Comparison of ENCODE assay signal across 9 cellular contexts in the genomic region with DNA sequence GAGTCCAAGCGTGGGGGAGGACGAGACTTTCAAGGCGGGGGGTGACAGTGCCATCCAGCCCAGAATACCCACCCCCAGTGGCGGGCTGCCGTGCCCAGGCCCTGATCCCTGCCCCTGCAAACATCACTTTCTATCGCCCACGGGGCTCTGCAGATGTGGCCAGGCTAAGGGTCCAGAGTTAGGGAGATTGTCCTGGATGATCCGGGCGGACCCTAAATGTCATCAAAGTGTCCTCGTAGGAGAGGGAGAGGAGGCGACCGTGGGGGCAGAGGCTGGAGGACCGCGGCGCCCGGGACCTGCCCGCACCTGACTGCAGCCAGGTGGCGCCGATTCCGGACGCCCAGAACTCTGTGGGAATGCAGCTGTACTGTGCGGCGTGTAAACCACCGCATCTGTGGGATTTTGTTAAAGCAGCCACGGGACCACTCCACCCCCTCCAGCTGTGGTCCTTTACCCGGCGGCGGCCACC. TPM values are rescaled to one million over a fixed set of nuclear protein-coding genes. Genes with fewer than 3 reads are reported as not detected.
DNase-seq lines count a peak whose midpoint lies in the region; ATAC-seq, FAIRE-seq and TF ChIP-seq lines count a peak whose summit lies in the region.
"Had no signal": no experiment of that assay in that cellular context is flagged by ENCODE, and none has a peak within 500 bp of the region (broad histone marks: within the 10 kb centered on the region; RNA-seq: fewer than 3 reads in every experiment).

No MANE protein-coding gene starts in this region.

- peak overlapping the region; percentile 87 for H3K4me2 ChIP-seq in GM12878 (ENCODE audit: control insufficient read depth, insufficient read depth)

- no peak for TF ChIP-seq POLR2A in GM12878 (IDR thresholded peaks at IDR 0.05; ENCODE audit: low read depth, low read length)
- no peak for TF ChIP-seq POLR2A in thyroid gland (IDR thresholded peaks at IDR 0.05)

- H3K36me3 ChIP-seq in GM12878 (ENCODE audit: control insufficient read depth in 2 of 2, insufficient read depth in 2 of 2, low read length in 1 of 2) (no peaks in the 10 kb centered on the region), liver (ENCODE audit: control insufficient read depth in 4 of 4, insufficient read depth in 3 of 4, low read depth in 1 of 4, low read length in 3 of 4) (no peaks in the 10 kb centered on the region), thyroid gland (no peaks in the 10 kb centered on the region)

- H3K9me3 ChIP-seq in GM12878 (replicated peaks; ENCODE audit: control insufficient read depth, insufficient read depth, low read length) (no peaks in the 10 kb centered on the region), liver (ENCODE audit: control insufficient read depth in 4 of 4, low read length in 3 of 4) (no peaks in the 10 kb centered on the region), thyroid gland (no peaks in the 10 kb centered on the region)

- in situ Hi-C loops in GM12878 (cut with MboI): no loop called here

- intact Hi-C loops in GM12878 (cut with micrococcal nuclease; ENCODE audit: unreplicated experiment) (loop anchor here (5.0 kb wide), 1 partner anchor 34 kb away; a partner anchor contains a TSS), thyroid gland (cut with DNase I) (no loop called here)

- ATAC-seq in GM12878: peak; percentile 22

- no peak for TF ChIP-seq EP300 in GM12878 (IDR thresholded peaks at IDR 0.05; ENCODE audit: borderline replicate concordance in 1 of 2, control insufficient read depth in 1 of 2, low read depth in 2 of 2, low read length in 2 of 2)

- RAD21 ChIA-PET in GM12878 (lab: Charles Lee; ENCODE audit: unreplicated experiment): interaction anchor here (1.3 kb wide), 1 partner anchor 144 kb away, joined by 3 read pairs; no protein-coding TSS in a partner anchor

- FAIRE-seq in GM12878 (lab: Jason Lieb, UNC): no peak
- FAIRE-seq: A204.1 had no signal

- H3K79me2 ChIP-seq in GM12878 (ENCODE audit: control insufficient read depth, insufficient read depth, low read length): no peaks in the 10 kb centered on the region

- DNase-seq in DMS 273 (lab: John Stamatoyannopoulos, UW; ENCODE audit: unreplicated experiment) (peak; percentile 24), DMS 273 treated with DMSO at 0.1 percent for 48 hours (lab: John Stamatoyannopoulos, UW) (no peak), HK-2 (ENCODE audit: unreplicated experiment) (peak; percentile 14), GM12878 (ENCODE audit: low read depth, low spot score) (no peak), thyroid gland (peak; percentile 51 to 55), NCI-H446 (lab: John Stamatoyannopoulos, UW) (no peak), AG08395 (ENCODE audit: low spot score) (no peak)

- POLR2A ChIA-PET in GM12878 (lab: Charles Lee): no interaction called here

- H3K9ac ChIP-seq in GM12878 (ENCODE audit: control insufficient read depth, insufficient read depth, low read length): no peak overlapping the region
- peak overlapping the region; percentile 30 to 64 for H3K9ac ChIP-seq in liver (ENCODE audit: low read depth in 1 of 2, low read length in 2 of 2)

- H3K4me3 ChIP-seq in GM12878: peak overlapping the region; percentile 69; the same call in 1 of the 2 replicates
- H3K4me3 ChIP-seq in liver (ENCODE audit: low read depth in 1 of 3, low read length in 3 of 3): peak overlapping the region; percentile 41 to 72 (median 65)
- peak overlapping the region; percentile 35 to 48 (median 45) for H3K4me3 ChIP-seq in thyroid gland (replicated peaks in 1 of 3)

- CTCF ChIA-PET in GM12878 (lab: Yijun Ruan, JAX): interaction anchor here (1.9 kb wide), 1 partner anchor 143 kb away, joined by 10 read pairs; no protein-coding TSS in a partner anchor

- H3K27ac ChIP-seq in GM12878 (ENCODE audit: control insufficient read depth, insufficient read depth) (no peak overlapping the region), liver (ENCODE audit: low read depth in 1 of 2, low read length in 2 of 2) (peak overlapping the region; percentile 79 to 88), thyroid gland (peak overlapping the region; percentile 61 to 89 (median 75))

- H3K4me1 ChIP-seq in GM12878 (ENCODE audit: control insufficient read depth, insufficient read depth, low read length) (no peaks in the 10 kb centered on the region), liver (ENCODE audit: control insufficient read depth in 4 of 4, insufficient read depth in 4 of 4, low read length in 3 of 4) (peaks cover 0 to 11% (median 3%) of the 10 kb centered on the region in 4 donors), thyroid gland (peaks cover 3 to 16% of the 10 kb centered on the region in 2 donors)

- peaks cover 2 to 5% of the 10 kb centered on the region in 2 experiments; a peak in 2 of 4 replicates for H3K27me3 ChIP-seq in GM12878 (replicated peaks in 1 of 2; ENCODE audit: control insufficient read depth in 2 of 2, insufficient read depth in 2 of 2, low read length in 1 of 2)
- no peaks in the 10 kb centered on the region for H3K27me3 ChIP-seq in liver (ENCODE audit: control insufficient read depth in 4 of 4, insufficient read depth in 4 of 4, low read length in 3 of 4)
- H3K27me3 ChIP-seq in thyroid gland: no peaks in the 10 kb centered on the region

- no TSS peak for BruUV-seq in GM12878 (replicated peaks; lab: Mats Ljungman, UMichigan)

- no peaks in the 10 kb centered on the region for H4K20me1 ChIP-seq in GM12878 (ENCODE audit: control insufficient read depth, insufficient read depth)

- SMC1A ChIA-PET in GM12878 (lab: Charles Lee; ENCODE audit: uncharacterized antibody, unreplicated experiment): no interaction called here

- peak overlapping the region; percentile 81 for H2AFZ ChIP-seq in GM12878 (ENCODE audit: control insufficient read depth, low read depth, low read length)

- TF ChIP-seq CTCF in GM12878 (IDR thresholded peaks at IDR 0.05 in 2 of 3, conservative IDR thresholded peaks at IDR 0.05 in 1 of 3; ENCODE audit: control insufficient read depth in 2 of 3, extremely low read depth in 1 of 3, insufficient read depth in 1 of 3, low read depth in 3 of 3, low read length in 3 of 3) (peak in 1 of 3 experiments; percentile 17; a peak in 1 of 6 replicates), liver (IDR thresholded peaks at IDR 0.05; ENCODE audit: low read depth, low read length, missing input control) (peak; percentile 36), thyroid gland (IDR thresholded peaks at IDR 0.05) (peak in 4 of 6 experiments; percentile 38 to 49 (median 40))

- TF ChIP-seq RAD21 in GM12878 (IDR thresholded peaks at IDR 0.05; ENCODE audit: insufficient read depth, low read depth, low read length) (no peak), liver (IDR thresholded peaks at IDR 0.05) (peak; percentile 56 to 61)

- 4% methylated on average over 27 of the region's 28 CpGs for WGBS in GM12878 (ENCODE audit: insufficient coverage, insufficient replicate concordance, low lambda C conversion rate, missing lambda C conversion rate)
- 2% methylated on average over 28 of the region's 28 CpGs for whole genome bisulfite sequencing in liver
- WGBS in thyroid gland, 2 donors: 3 to 5% methylated on average over 3 to 12 of the region's 28 CpGs

TF ChIP-seq in liver, 16 proteins besides CTCF, POLR2A, EP300 and RAD21 (continues in another document):
- no peak for TF ChIP-seq JUND (IDR thresholded peaks at IDR 0.05)
- TF ChIP-seq, protein P1, sequence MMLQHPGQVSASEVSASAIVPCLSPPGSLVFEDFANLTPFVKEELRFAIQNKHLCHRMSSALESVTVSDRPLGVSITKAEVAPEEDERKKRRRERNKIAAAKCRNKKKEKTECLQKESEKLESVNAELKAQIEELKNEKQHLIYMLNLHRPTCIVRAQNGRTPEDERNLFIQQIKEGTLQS (IDR thresholded peaks at IDR 0.05): no peak
- no peak for TF ChIP-seq YY1 (IDR thresholded peaks at IDR 0.05)
- no peak for TF ChIP-seq TAF1 (conservative IDR thresholded peaks at IDR 0.05)
- TF ChIP-seq FOXA2 (IDR thresholded peaks at IDR 0.05): no peak
- TF ChIP-seq, protein P2, sequence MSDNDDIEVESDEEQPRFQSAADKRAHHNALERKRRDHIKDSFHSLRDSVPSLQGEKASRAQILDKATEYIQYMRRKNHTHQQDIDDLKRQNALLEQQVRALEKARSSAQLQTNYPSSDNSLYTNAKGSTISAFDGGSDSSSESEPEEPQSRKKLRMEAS (IDR thresholded peaks at IDR 0.05): no peak

RNA-seq across cellular contexts. Expression of a gene that starts 32.4 kb away (rescaled TPM):
- total RNA-seq in GM12878 (2013; cell fraction: nucleolus; rRNA removed): not detected in 2 replicates
- 0.11 TPM in 1 of 2 replicates, not detected in the other for total RNA-seq in GM12878 (2014; rRNA removed)
- 0.05 TPM in 1 of 2 replicates, not detected in the other for total RNA-seq in GM12878 (2014; rRNA removed; fragmentation: Illumina TruSeq; extraction: Trizol)
- total RNA-seq in GM12878 (2021): not detected in 2 replicates
- not detected for polyA plus RNA-seq in GM12878 (2011; ENCODE audit: low read depth)
- 0.08 and 0.17 TPM in 2 replicates for polyA plus RNA-seq in GM12878 (2011; rRNA removed)
- 0.07 and 0.12 TPM in 2 replicates for polyA plus RNA-seq in GM12878 (2011; cell fraction: cytosol; rRNA removed)
- 0.07 and 0.10 TPM in 2 replicates for polyA plus RNA-seq in GM12878 (2011; cell fraction: nucleus; rRNA removed)
- 0.08 and 0.13 TPM in 2 replicates for polyA plus RNA-seq in GM12878 (2012)
- polyA plus RNA-seq in GM12878 (2014; fragmentation: Illumina TruSeq; extraction: Trizol): 0.04 TPM in 1 of 2 replicates, not detected in the other
- polyA plus RNA-seq in GM12878 (2014; fragmentation: Nextera tagmentation; extraction: Ambion mirVana): not detected
- polyA plus RNA-seq in GM12878 (2014; rRNA removed): 0.03 TPM in 2 replicates
- polyA plus RNA-seq in GM12878 (2016; fragmentation: Nextera tagmentation; extraction: Ambion mirVana): under 1 TPM in 1 of 2 experiments, not detected in 1; 0.03 TPM
- 0.07 and 0.26 TPM in 2 replicates for polyA minus RNA-seq in GM12878 (2011; rRNA and poly(A)+ RNA removed)
- not detected in 2 replicates for polyA minus RNA-seq in GM12878 (2011; cell fraction: cytosol; rRNA and poly(A)+ RNA removed)
- polyA minus RNA-seq in GM12878 (2011; cell fraction: nucleus; rRNA and poly(A)+ RNA removed): under 0.01 TPM in 1 of 2 replicates, not detected in the other
- total RNA-seq in liver: under 1 TPM in 1 of 2 donors, not detected in 1; 0.05 TPM
- polyA plus RNA-seq in liver: under 1 TPM in 1 of 2 donors, not detected in 1; 0.02 TPM
- total RNA-seq in thyroid gland: under 1 TPM; 0.11 to 0.54 (median 0.41) TPM

Comparison
In these comparisons a context has a peak if more than half of its experiments do, and no peak if none do; other contexts are left out.
1. DNase-seq: peak in DMS 273 (single experiment), HK-2 (single experiment) and thyroid gland (2 of 2); none in DMS 273 treated with DMSO at 0.1 percent for 48 hours (single experiment), GM12878 (single experiment), NCI-H446 (0 of 2) and AG08395 (single experiment).
2. Peak in every context shown above with its lines, with median percentiles within 50 percentile points of each other: H3K4me3 ChIP-seq.